In the genomic region with DNA sequence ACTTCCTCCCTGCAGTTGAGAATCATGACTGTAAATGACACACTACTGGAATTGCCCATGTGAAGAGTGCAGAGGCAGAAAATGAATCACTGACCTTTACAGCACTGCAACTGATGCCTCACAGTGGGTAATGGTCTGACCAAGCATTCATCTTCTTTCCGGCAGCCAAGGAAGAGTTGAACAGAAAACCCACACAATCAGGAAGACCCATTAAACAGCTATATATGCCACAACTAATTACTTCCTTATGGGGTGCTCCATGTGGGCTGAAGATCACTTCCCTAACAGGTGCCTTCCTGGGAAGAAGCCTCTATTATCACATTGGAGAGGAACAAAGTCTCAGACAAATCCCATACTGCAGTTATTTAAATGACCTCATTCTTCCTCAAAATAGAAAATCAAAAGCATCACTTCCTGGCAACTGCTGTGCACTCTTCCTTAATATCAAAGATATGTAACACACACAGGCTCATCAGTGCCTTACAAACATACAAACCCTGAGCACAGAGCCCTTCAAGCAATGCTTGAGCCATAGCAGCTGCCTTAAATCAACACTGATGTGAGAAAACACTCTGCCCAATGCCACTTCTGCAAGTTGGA, we compare ENCODE assay signal across 8 cellular contexts. TPM values are rescaled to one million over a fixed set of nuclear protein-coding genes. Genes with fewer than 3 reads are reported as not detected.
DNase-seq lines count a peak whose midpoint lies in the region; ATAC-seq and TF ChIP-seq lines count a peak whose summit lies in the region.

No MANE protein-coding gene starts in this region.

- DNase-seq in DMS53 treated with DMSO at 0.1 percent for 48 hours (lab: John Stamatoyannopoulos, UW; ENCODE audit: unreplicated experiment), result peak; percentile 18
- peak; percentile 86 for DNase-seq in HT1080 (ENCODE audit: low read depth)
- DNase-seq in brain microvascular endothelial cell, result peak; percentile 87
- DNase-seq in stimulated activated CD4-positive, alpha-beta T cell treated with anti-CD3 and anti-CD28 coated beads, Interleukin-4, amount 100 ng/mL, for 24 hours, result peak; percentile 47
- no peak for DNase-seq in coronary artery (ENCODE audit: low spot score)
- DNase-seq in NCI-H69 (lab: John Stamatoyannopoulos, UW), result no peak
- no peak for DNase-seq in OCI-M2 (lab: John Stamatoyannopoulos, UW; ENCODE audit: unreplicated experiment)

- no peaks in the 10 kb centered on the region for H3K27me3 ChIP-seq in brain microvascular endothelial cell (replicated peaks)

- peak; percentile 77 for ATAC-seq in GM19452 (IDR thresholded peaks at IDR 0.05; ENCODE audit: unreplicated experiment)

- TF ChIP-seq CTCF in brain microvascular endothelial cell (IDR thresholded peaks at IDR 0.05; ENCODE audit: low read depth, low read length, missing control alignments) (no peak), coronary artery (IDR thresholded peaks at IDR 0.05) (no peak)

- H3K4me3 ChIP-seq in brain microvascular endothelial cell (ENCODE audit: low read depth, low read length) (no peak overlapping the region), coronary artery (no peak overlapping the region)

- H3K27ac ChIP-seq in brain microvascular endothelial cell (peak overlapping the region; percentile 80), coronary artery (peak overlapping the region in 1 of 2 donors; percentile 26)

- H3K36me3 ChIP-seq in brain microvascular endothelial cell (replicated peaks), result no peaks in the 10 kb centered on the region

- in situ Hi-C loops in brain microvascular endothelial cell (cut with HindIII; ENCODE audit: low pct_ligation_motif_present, low sequenced_read_pairs), result no loop called here

RNA-seq across cellular contexts. Expression of a gene that starts 45.8 kb away (rescaled TPM):
- 0.11 TPM in 1 of 2 replicates, not detected in the other for total RNA-seq in HT1080 (2014; rRNA removed; shearing (Covaris generic))
- 0.07 and 0.13 TPM in 2 replicates for polyA plus RNA-seq in HT1080 (2015; cell fraction: cytosol; rRNA removed)
- polyA plus RNA-seq in HT1080 (2015; cell fraction: nucleus; rRNA removed), result not detected in 2 replicates

Comparison
In these comparisons a context has a peak if more than half of its experiments do, and no peak if none do; other contexts are left out.
1. DNase-seq: peak in DMS53 treated with DMSO at 0.1 percent for 48 hours (single experiment), HT1080 (single experiment), brain microvascular endothelial cell (single experiment) and stimulated activated CD4-positive, alpha-beta T cell treated with anti-CD3 and anti-CD28 coated beads, Interleukin-4, amount 100 ng/mL, for 24 hours (single experiment); none in coronary artery (single experiment), NCI-H69 (single experiment) and OCI-M2 (single experiment).